Comparison of ENCODE assay signal across 14 cellular contexts in the genomic region with DNA sequence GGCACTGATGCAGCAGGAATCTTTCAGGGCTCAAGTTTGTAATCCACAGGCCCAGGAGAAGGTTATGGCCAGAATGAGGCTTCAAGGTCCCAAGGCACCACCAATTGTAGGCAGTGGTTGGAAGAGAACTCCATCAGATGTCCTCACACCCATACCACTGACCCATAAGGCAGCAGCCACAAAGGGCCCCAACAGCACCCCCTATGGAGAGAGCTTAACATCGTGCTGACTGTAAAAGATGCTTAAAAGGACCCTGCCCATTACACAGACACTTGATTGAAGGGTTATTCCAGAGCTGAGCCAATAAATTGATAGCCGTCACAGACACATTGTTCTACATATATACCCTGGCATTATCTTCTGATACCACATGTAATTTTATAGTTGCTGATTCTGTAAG.
A peak's percentile ranks its signal among the peaks of the same experiment; 100 is the strongest.
DNase-seq lines count a peak whose midpoint lies in the region; ATAC-seq and TF ChIP-seq lines count a peak whose summit lies in the region.
"Had no signal": no experiment of that assay in that cellular context is flagged by ENCODE, and none has a peak within 500 bp of the region (broad histone marks: within the 10 kb centered on the region; RNA-seq: fewer than 3 reads in every experiment).

No MANE protein-coding gene starts in this region.

- H3K4me3 ChIP-seq in brain microvascular endothelial cell (ENCODE audit: low read depth, low read length) (no peak overlapping the region), MG63 (no peak overlapping the region)
- H3K4me3 ChIP-seq: skin epidermis, upper lobe of left lung had no signal

- no peak for ATAC-seq in HG03159 (IDR thresholded peaks at IDR 0.05; ENCODE audit: unreplicated experiment)
- ATAC-seq: effector memory CD8-positive, alpha-beta T cell; T-cell had no signal

- in situ Hi-C loops in brain microvascular endothelial cell (cut with HindIII; ENCODE audit: low pct_ligation_motif_present, low sequenced_read_pairs): no loop called here

- DNase-seq in ELF-1 (ENCODE audit: low read depth, low spot score) (peak; percentile 42), HuH-7 (ENCODE audit: low spot score) (peak; percentile 38), brain microvascular endothelial cell (peak; percentile 40), myocyte (ENCODE audit: low read depth) (peak; percentile 46), NCI-H2107 treated with DMSO at 0.1 percent for 48 hours (lab: John Stamatoyannopoulos, UW; ENCODE audit: unreplicated experiment) (no peak), midbrain (lab: John Stamatoyannopoulos, UW) (no peak), MG63 (no peak)
- DNase-seq: DMS79 treated with DMSO at 0.1 percent for 48 hours; effector memory CD8-positive, alpha-beta T cell; NCI-H526 treated with DMSO at 0.1 percent for 48 hours; T-cell had no signal

- H3K36me3 ChIP-seq in brain microvascular endothelial cell (replicated peaks) (no peaks in the 10 kb centered on the region), MG63 (peaks cover 11% of the 10 kb centered on the region)

- peak; percentile 51 for TF ChIP-seq CTCF in brain microvascular endothelial cell (IDR thresholded peaks at IDR 0.05; ENCODE audit: low read depth, low read length, missing control alignments)

- no peaks in the 10 kb centered on the region for H3K27me3 ChIP-seq in brain microvascular endothelial cell (replicated peaks)
- H3K27me3 ChIP-seq in MG63: no peaks in the 10 kb centered on the region
- H3K27me3 ChIP-seq: upper lobe of left lung had no signal

- H3K27ac ChIP-seq in brain microvascular endothelial cell: peak overlapping the region; percentile 96
- H3K27ac ChIP-seq: upper lobe of left lung had no signal

- no peaks in the 10 kb centered on the region for H3K9me3 ChIP-seq in MG63
- H3K9me3 ChIP-seq: upper lobe of left lung had no signal

Comparison
In these comparisons a context has a peak if more than half of its experiments do, and no peak if none do; other contexts are left out.
1. DNase-seq: peak in ELF-1 (single experiment), HuH-7 (single experiment), brain microvascular endothelial cell (single experiment) and myocyte (single experiment); none in NCI-H2107 treated with DMSO at 0.1 percent for 48 hours (single experiment), midbrain (single experiment) and MG63 (single experiment).